Comparison of ENCODE assay signal across 21 cellular contexts in the genomic region with DNA sequence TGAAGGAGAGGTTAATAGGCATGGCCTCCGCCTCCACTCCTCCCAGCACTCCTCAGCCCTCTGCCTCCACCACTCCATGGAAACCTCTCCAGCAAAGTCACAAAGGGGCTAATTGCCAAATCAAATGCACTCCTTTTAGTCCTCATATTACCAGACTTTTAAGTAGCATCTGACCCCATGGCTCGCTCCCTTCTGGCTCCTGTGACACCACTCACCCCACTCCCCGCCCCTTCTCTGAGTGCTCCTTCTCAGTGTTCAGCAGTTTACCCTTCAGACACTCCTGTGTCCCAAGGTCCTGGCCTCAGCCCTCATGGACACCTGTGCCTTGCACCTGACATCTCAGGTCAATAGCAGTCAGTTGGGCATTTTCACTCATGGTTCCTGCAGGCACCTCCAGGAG.
DNase-seq lines count a peak whose midpoint lies in the region; ATAC-seq and TF ChIP-seq lines count a peak whose summit lies in the region.
"Had no signal": no experiment of that assay in that cellular context is flagged by ENCODE, and none has a peak within 500 bp of the region (broad histone marks: within the 10 kb centered on the region; RNA-seq: fewer than 3 reads in every experiment).

No MANE protein-coding gene starts in this region.

- intact Hi-C loops in upper lobe of right lung (cut with DNase I): no loop called here

- TF ChIP-seq CTCF in endodermal cell (conservative IDR thresholded peaks at IDR 0.05) (no peak), upper lobe of right lung (IDR thresholded peaks at IDR 0.05) (no peak)

- no peak overlapping the region for H3K27ac Mint-ChIP-seq in endodermal cell
- H3K27ac Mint-ChIP-seq: CD14-positive monocyte; CD4-positive, alpha-beta T cell; CD8-positive, alpha-beta memory T cell had no signal

- peaks cover 4% of the 10 kb centered on the region for H3K4me1 Mint-ChIP-seq in endodermal cell
- H3K4me1 Mint-ChIP-seq: CD14-positive monocyte; CD8-positive, alpha-beta memory T cell had no signal

- H3K36me3 Mint-ChIP-seq in endodermal cell (ENCODE audit: low read depth): no peaks in the 10 kb centered on the region
- H3K36me3 Mint-ChIP-seq: CD14-positive monocyte; CD8-positive, alpha-beta memory T cell had no signal

- ATAC-seq in upper lobe of right lung: peak; percentile 22
- ATAC-seq: A549, HCT116 had no signal

- no peaks in the 10 kb centered on the region for H3K27me3 ChIP-seq in endodermal cell (ENCODE audit: control insufficient read depth, insufficient read depth, low read length, poor library complexity, severe bottlenecking)
- no peaks in the 10 kb centered on the region for H3K27me3 ChIP-seq in upper lobe of right lung
- H3K27me3 ChIP-seq: BE2C; BLaER1 treated with 17β-estradiol and CSF1 and Interleukin-3, amounts not matched to agents 10 nM and 100 nM had no signal

- WGBS in endodermal cell (ENCODE audit: insufficient coverage in 1 of 2, insufficient read length in 1 of 2), 2 experiments: 91 to 94% methylated on average over 3 of the region's 3 CpGs

- H3K9ac ChIP-seq in endodermal cell (ENCODE audit: extremely low read depth, low read length, poor library complexity, severe bottlenecking): no peak overlapping the region
- H3K9ac ChIP-seq: BLaER1 treated with 17β-estradiol and CSF1 and Interleukin-3, amounts not matched to agents 10 nM and 100 nM; GM23248 had no signal

- peaks cover 2% of the 10 kb centered on the region for H3K9me3 Mint-ChIP-seq in endodermal cell
- H3K9me3 Mint-ChIP-seq: CD4-positive, alpha-beta T cell; H9 had no signal

- no peak for TF ChIP-seq POLR2A in erythroblast (IDR thresholded peaks at IDR 0.05; ENCODE audit: low read length)

- H3K4me3 Mint-ChIP-seq in endodermal cell: no peak overlapping the region
- H3K4me3 Mint-ChIP-seq: CD14-positive monocyte; CD4-positive, alpha-beta T cell; CD8-positive, alpha-beta memory T cell; H9 had no signal

- H3K27ac ChIP-seq in endodermal cell (ENCODE audit: low read depth, low read length): no peak overlapping the region
- no peak overlapping the region for H3K27ac ChIP-seq in upper lobe of right lung
- H3K27ac ChIP-seq in substantia nigra (ENCODE audit: low read depth, low read length, poor library complexity, severe bottlenecking): no peak overlapping the region
- H3K27ac ChIP-seq: A549; BLaER1 treated with 17β-estradiol and CSF1 and Interleukin-3, amounts not matched to agents 10 nM and 100 nM; GM23248 had no signal

- peaks cover 2% of the 10 kb centered on the region for H3K4me1 ChIP-seq in endodermal cell (ENCODE audit: control insufficient read depth, insufficient read depth, low read length)
- H3K4me1 ChIP-seq in upper lobe of right lung: no peaks in the 10 kb centered on the region
- H3K4me1 ChIP-seq: A549; BE2C; BLaER1 treated with 17β-estradiol and CSF1 and Interleukin-3, amounts not matched to agents 10 nM and 100 nM had no signal

- H3K4me3 ChIP-seq in endodermal cell (ENCODE audit: low read length) (no peak overlapping the region), upper lobe of right lung (no peak overlapping the region)
- H3K4me3 ChIP-seq: A549; BLaER1 treated with 17β-estradiol and CSF1 and Interleukin-3, amounts not matched to agents 10 nM and 100 nM; GM23248 had no signal

- H3K36me3 ChIP-seq in endodermal cell (ENCODE audit: control insufficient read depth, insufficient read depth, low read length) (no peaks in the 10 kb centered on the region), upper lobe of right lung (no peaks in the 10 kb centered on the region)
- H3K36me3 ChIP-seq: BE2C; BLaER1 treated with 17β-estradiol and CSF1 and Interleukin-3, amounts not matched to agents 10 nM and 100 nM had no signal

- peak; percentile 77 for DNase-seq in DMS79 treated with DMSO at 0.1 percent for 48 hours (lab: John Stamatoyannopoulos, UW)
- peak; percentile 39 for DNase-seq in NCI-H2227 (lab: John Stamatoyannopoulos, UW; ENCODE audit: unreplicated experiment)
- DNase-seq in endodermal cell: peak; percentile 49
- DNase-seq in upper lobe of right lung: no peak
- no peak for DNase-seq in erythroblast (lab: John Stamatoyannopoulos, UW)
- no peak for DNase-seq in substantia nigra (lab: John Stamatoyannopoulos, UW)
- no peak for DNase-seq in stimulated activated CD4-positive, alpha-beta T cell treated with anti-CD3 and anti-CD28 coated beads, Interleukin-4, amount 100 ng/mL, for 4 hours
- DNase-seq: 8988T; ACHN; AML-193; BE2C; CD4-positive, alpha-beta T cell; CD8-positive, alpha-beta memory T cell; DMS 273 treated with DMSO at 0.1 percent for 48 hours; DND-41; GM23248; H9 had no signal

- H3K27me3 Mint-ChIP-seq in endodermal cell (ENCODE audit: insufficient read depth): peaks cover 1% of the 10 kb centered on the region

- H3K9me3 ChIP-seq in endodermal cell (ENCODE audit: control insufficient read depth, low read length): no peaks in the 10 kb centered on the region
- no peaks in the 10 kb centered on the region for H3K9me3 ChIP-seq in upper lobe of right lung
- H3K9me3 ChIP-seq: A549; BE2C; BLaER1 treated with 17β-estradiol and CSF1 and Interleukin-3, amounts not matched to agents 10 nM and 100 nM had no signal

Comparison
In these comparisons a context has a peak if more than half of its experiments do, and no peak if none do; other contexts are left out.
1. DNase-seq: peak in DMS79 treated with DMSO at 0.1 percent for 48 hours (single experiment), NCI-H2227 (single experiment) and endodermal cell (single experiment); none in upper lobe of right lung (single experiment), erythroblast (0 of 2), substantia nigra (0 of 49) and stimulated activated CD4-positive, alpha-beta T cell treated with anti-CD3 and anti-CD28 coated beads, Interleukin-4, amount 100 ng/mL, for 4 hours (0 of 2).